24 cellular contexts compared by ENCODE assay signal in the genomic region with DNA sequence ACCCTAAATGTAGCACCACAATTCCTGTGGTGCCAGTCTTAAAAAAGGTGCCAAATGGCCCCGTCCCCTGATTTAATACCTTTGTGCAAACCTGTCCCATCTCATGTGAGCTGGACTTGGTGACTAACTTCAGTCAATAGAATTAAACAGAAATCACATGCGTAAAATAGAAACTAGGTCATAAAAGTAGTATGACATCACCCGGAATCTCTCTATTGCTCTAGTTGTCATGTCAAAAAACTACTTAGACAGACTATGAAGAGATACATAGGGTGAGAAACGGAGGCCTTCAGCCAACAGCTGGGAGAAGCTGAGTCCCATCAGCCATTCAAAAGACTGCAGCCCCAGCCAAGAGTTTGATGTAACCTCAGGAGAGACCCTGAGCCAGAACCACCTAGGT.
"Had no signal": no experiment of that assay in that cellular context is flagged by ENCODE, and none has a peak within 500 bp of the region (broad histone marks: within the 10 kb centered on the region; RNA-seq: fewer than 3 reads in every experiment).

No MANE protein-coding gene starts in this region.

- ATAC-seq: heart right ventricle; left cardiac atrium; naive thymus-derived CD4-positive, alpha-beta T cell; natural killer cell treated with Interleukin-12 subunit alpha and Interleukin-12 subunit beta and Interleukin-15 and Interleukin-18, amount 100 ng/mL, for 72 hours; sciatic nerve; stimulated activated memory B cell treated with anti-CD40 and anti-IgM and Interleukin-4, amounts not matched to agents 10 μg/mL and 1 μg/mL and 100 μg/mL, for 72 hours had no signal

- DNase-seq: heart right ventricle; hippocampal formation; kidney glomerular epithelial cell; left cardiac atrium; left ventricle myocardium inferior; mesendoderm; naive thymus-derived CD4-positive, alpha-beta T cell; ovary; spleen; stimulated activated CD4-positive, alpha-beta T cell treated with anti-CD3 and anti-CD28 coated beads, Interleukin-4, amount 100 ng/mL, for 24 hours; stimulated activated naive CD4-positive, alpha-beta T cell treated with Interleukin-2 at 50 U/mL for 16 hours; stomach; testis; thyroid gland; transverse colon; upper lobe of left lung had no signal

- H3K27ac Mint-ChIP-seq: mesothelial cell of epicardium; naive thymus-derived CD4-positive, alpha-beta T cell; natural killer cell treated with Interleukin-12 subunit alpha and Interleukin-12 subunit beta and Interleukin-15 and Interleukin-18, amount 100 ng/mL, for 72 hours; progenitor cell of endocrine pancreas; stimulated activated memory B cell treated with anti-CD40 and anti-IgM and Interleukin-4, amounts not matched to agents 10 μg/mL and 1 μg/mL and 100 μg/mL, for 72 hours had no signal

- H3K9me3 Mint-ChIP-seq: natural killer cell treated with Interleukin-12 subunit alpha and Interleukin-12 subunit beta and Interleukin-15 and Interleukin-18, amount 100 ng/mL, for 72 hours had no signal

- H3K27me3 Mint-ChIP-seq: natural killer cell treated with Interleukin-12 subunit alpha and Interleukin-12 subunit beta and Interleukin-15 and Interleukin-18, amount 100 ng/mL, for 72 hours; progenitor cell of endocrine pancreas had no signal

- H3K4me1 Mint-ChIP-seq: mesothelial cell of epicardium; naive thymus-derived CD4-positive, alpha-beta T cell; stimulated activated memory B cell treated with anti-CD40 and anti-IgM and Interleukin-4, amounts not matched to agents 10 μg/mL and 1 μg/mL and 100 μg/mL, for 72 hours had no signal

- H3K4me1 ChIP-seq: spleen, testis, thyroid gland, upper lobe of left lung had no signal

- H3K4me3 ChIP-seq: heart right ventricle, left ventricle myocardium inferior, lung, ovary, right atrium auricular region, skin epidermis, spleen, stomach, testis, thyroid gland, transverse colon, upper lobe of left lung had no signal

- H3K27me3 ChIP-seq: heart right ventricle, ovary, right atrium auricular region, spleen, stomach, testis, thyroid gland, transverse colon, upper lobe of left lung had no signal

- H3K4me3 Mint-ChIP-seq: mesothelial cell of epicardium; naive thymus-derived CD4-positive, alpha-beta T cell; natural killer cell treated with Interleukin-12 subunit alpha and Interleukin-12 subunit beta and Interleukin-15 and Interleukin-18, amount 100 ng/mL, for 72 hours; stimulated activated memory B cell treated with anti-CD40 and anti-IgM and Interleukin-4, amounts not matched to agents 10 μg/mL and 1 μg/mL and 100 μg/mL, for 72 hours had no signal

- H3K9me3 ChIP-seq: heart right ventricle, left ventricle myocardium inferior, ovary, right atrium auricular region, spleen, stomach, testis, thyroid gland, transverse colon, upper lobe of left lung had no signal

- H3K27ac ChIP-seq: heart right ventricle, left ventricle myocardium inferior, ovary, right atrium auricular region, skin epidermis, spleen, stomach, testis, thyroid gland, transverse colon, upper lobe of left lung had no signal

- H3K36me3 ChIP-seq: heart right ventricle, left ventricle myocardium inferior, ovary, right atrium auricular region, spleen, stomach, thyroid gland, transverse colon, upper lobe of left lung had no signal
